Comparison of ENCODE assay signal across 7 cellular contexts in the genomic region with DNA sequence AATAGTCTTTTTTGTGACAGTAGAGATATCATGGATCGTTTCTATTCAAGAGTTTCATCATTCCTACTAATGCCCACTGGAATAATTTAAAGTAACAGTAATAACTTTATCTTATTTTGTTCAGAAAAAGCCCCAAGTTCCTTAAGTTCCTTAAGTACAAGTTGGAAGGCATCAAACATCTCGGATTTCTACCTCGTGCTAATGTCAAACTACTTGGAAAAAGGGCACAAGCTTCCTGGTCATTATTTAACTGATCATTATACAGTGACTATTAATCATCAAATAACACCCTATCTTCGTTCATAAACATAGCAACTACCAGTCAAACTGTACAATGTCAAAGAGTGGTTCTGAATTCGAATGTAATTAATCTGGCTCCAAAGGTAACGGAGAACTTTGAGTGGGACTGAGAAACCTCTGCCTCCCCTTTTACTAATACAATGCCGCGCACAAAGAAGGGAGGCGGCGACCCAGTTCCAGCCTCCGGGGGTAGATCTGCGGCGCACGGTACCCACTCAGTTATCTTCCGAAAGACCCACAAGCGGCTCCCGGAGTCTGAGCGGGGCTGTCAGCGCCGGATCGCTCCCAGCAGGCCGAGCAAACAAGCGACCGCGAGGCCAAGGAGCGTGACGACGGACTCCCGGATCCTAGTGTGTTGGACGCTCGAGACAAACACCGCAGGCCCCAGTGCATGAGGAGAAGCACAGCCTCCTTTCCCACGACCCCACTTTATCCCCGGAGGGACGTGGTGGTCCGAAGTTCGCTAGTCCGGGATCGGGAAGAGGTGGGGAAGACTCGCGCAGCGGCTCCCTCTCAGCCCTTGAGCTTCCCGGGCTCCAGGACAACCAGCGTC. TPM values are rescaled to one million over a fixed set of nuclear protein-coding genes. Genes with fewer than 3 reads are reported as not detected.
DNase-seq lines count a peak whose midpoint lies in the region; ATAC-seq lines count a peak whose summit lies in the region.

No MANE protein-coding gene starts in this region.

- no peak overlapping the region for H4K8ac ChIP-seq in mesendoderm (ENCODE audit: low read depth, low read length)

- H2BK5ac ChIP-seq in mesendoderm (ENCODE audit: low read length) = peak overlapping the region; percentile 28

- H3K4ac ChIP-seq in mesendoderm (ENCODE audit: low read depth, low read length) = no peak overlapping the region

- no peak overlapping the region for H2BK15ac ChIP-seq in mesendoderm (replicated peaks; ENCODE audit: low read depth)

- H3K27me3 ChIP-seq in mesendoderm (ENCODE audit: insufficient read depth, low read length, poor library complexity) = no peaks in the 10 kb centered on the region

- H3K9ac ChIP-seq in mesendoderm (ENCODE audit: low read length) = peak overlapping the region; percentile 96

- H3K36me3 ChIP-seq in mesendoderm (ENCODE audit: control insufficient read depth, insufficient read depth, low read length) = no peaks in the 10 kb centered on the region

- H2AK5ac ChIP-seq in mesendoderm (ENCODE audit: low read length) = no peak overlapping the region

- H3K4me1 ChIP-seq in mesendoderm (ENCODE audit: control insufficient read depth, low read depth, low read length) = peaks cover 1% of the 10 kb centered on the region

- peak; percentile 35 for ATAC-seq in GM18498 (IDR thresholded peaks at IDR 0.05; ENCODE audit: unreplicated experiment)
- peak; percentile 25 for ATAC-seq in HG02610 (IDR thresholded peaks at IDR 0.05; ENCODE audit: unreplicated experiment)

- H2BK120ac ChIP-seq in mesendoderm (ENCODE audit: low read depth, low read length) = no peak overlapping the region

- no peak overlapping the region for H3K18ac ChIP-seq in mesendoderm (ENCODE audit: low read length)

- DNase-seq in NCI-H1105 treated with DMSO at 0.1 percent for 48 hours (lab: John Stamatoyannopoulos, UW) (peak; percentile 72), mesendoderm (peak; percentile 80)
- peak; percentile 15 to 18 for DNase-seq in activated CD4-positive, alpha-beta T cell treated with anti-CD3 and anti-CD28 coated beads, Interleukin-2, amount 50 U/mL, for 24 hours (ENCODE audit: low read depth in 1 of 2, low spot score in 1 of 2)
- DNase-seq in effector CD8-positive, alpha-beta T cell (lab: John Stamatoyannopoulos, UW) = peak; percentile 25
- peak; percentile 19 for DNase-seq in stimulated activated CD8-positive, alpha-beta memory T cell treated with anti-CD3 and anti-CD28 coated beads, Interleukin-12 subunit alpha, Interleukin-12 subunit beta, amount 100 ng/mL, for 4 hours (ENCODE audit: low read depth)

- no CpG with 5 or more reads among the region's 44 CpGs for WGBS in mesendoderm (ENCODE audit: extremely low coverage, insufficient coverage, low lambda C conversion rate)

- H3K56ac ChIP-seq in mesendoderm (ENCODE audit: low read length) = peak overlapping the region; percentile 95

- H3K27ac ChIP-seq in mesendoderm (ENCODE audit: low read depth, low read length) = peak overlapping the region; percentile 12

- H4K5ac ChIP-seq in mesendoderm (ENCODE audit: low read length) = no peak overlapping the region

- H3K79me2 ChIP-seq in mesendoderm (ENCODE audit: control insufficient read depth, insufficient read depth, low read length) = peaks cover 44% of the 10 kb centered on the region

- peak overlapping the region; percentile 35 for H3K4me2 ChIP-seq in mesendoderm (ENCODE audit: low read length)

- H3K23ac ChIP-seq in mesendoderm (ENCODE audit: low read length) = no peak overlapping the region

- H3K4me3 ChIP-seq in mesendoderm (ENCODE audit: low read length) = peak overlapping the region; percentile 87

- peaks cover 10% of the 10 kb centered on the region for H3K79me1 ChIP-seq in mesendoderm (ENCODE audit: low read length)

RNA-seq across cellular contexts. Expression of gene SHPRH, which starts 0.7 kb away (rescaled TPM):
- polyA plus RNA-seq in mesendoderm (2013, experiment 1 of 2) = 12.0 TPM
- 11.9 TPM for polyA plus RNA-seq in mesendoderm (2013, experiment 2 of 2)

Comparison
In these comparisons a context has a peak if more than half of its experiments do, and no peak if none do; other contexts are left out.
1. Peak in every context shown above with its lines: DNase-seq, ATAC-seq, H3K4me3 ChIP-seq and H3K27ac ChIP-seq.
2. DNase-seq: peak in every context shown above with its lines; median percentile 80 in mesendoderm; 72 in NCI-H1105 treated with DMSO at 0.1 percent for 48 hours; 25 in effector CD8-positive, alpha-beta T cell; 19 in stimulated activated CD8-positive, alpha-beta memory T cell treated with anti-CD3 and anti-CD28 coated beads, Interleukin-12 subunit alpha, Interleukin-12 subunit beta, amount 100 ng/mL, for 4 hours; 16 in activated CD4-positive, alpha-beta T cell treated with anti-CD3 and anti-CD28 coated beads, Interleukin-2, amount 50 U/mL, for 24 hours.